In genomic region chr16:67430504-67431076, GRCh38 we compare ENCODE assay signal across 1 cellular context.
TF ChIP-seq lines count a peak whose summit lies in the region.

No MANE protein-coding gene starts in this region.

TF ChIP-seq in HepG2, 621 proteins besides CTCF, POLR2A, EP300 and RAD21 (continued from another document and continues in another):
- TF ChIP-seq FOSL2 (CRISPR knock-in tag; IDR thresholded peaks at IDR 0.05) (no peak), FOSL1 (CRISPR knock-in tag; IDR thresholded peaks at IDR 0.05; ENCODE audit: borderline replicate concordance) (no peak), ZNF484 (CRISPR knock-in tag; IDR thresholded peaks at IDR 0.05; ENCODE audit: borderline replicate concordance, low read depth) (peak; percentile 61; the same call in 1 of the 2 replicates), AGO2 (optimal IDR thresholded peaks at IDR 0.05; ENCODE audit: low read depth, low read length) (peak; percentile 62), ZNF784 (CRISPR knock-in tag; IDR thresholded peaks at IDR 0.05; ENCODE audit: borderline replicate concordance) (no peak), ZNF512B (CRISPR knock-in tag; IDR thresholded peaks at IDR 0.05; ENCODE audit: borderline replicate concordance) (no peak), BRD4 (CRISPR knock-in tag; IDR thresholded peaks at IDR 0.05) (0 out of 2 replicates have a peak, but pooled peaks have one; percentile 54), PAF1 (CRISPR knock-in tag; IDR thresholded peaks at IDR 0.05) (no peak), ZNF546 (CRISPR knock-in tag; conservative IDR thresholded peaks at IDR 0.05) (peak; percentile 98), SALL1 (CRISPR knock-in tag; IDR thresholded peaks at IDR 0.05) (peak; percentile 79), ZMYM4 (CRISPR knock-in tag; IDR thresholded peaks at IDR 0.05) (peak; percentile 27; the same call in 1 of the 2 replicates), NR2F6 (IDR thresholded peaks at IDR 0.05) (no peak), NR2F6 (CRISPR knock-in tag; IDR thresholded peaks at IDR 0.05) (peak; percentile 7; the same call in 1 of the 2 replicates), HOMEZ (CRISPR knock-in tag; IDR thresholded peaks at IDR 0.05; ENCODE audit: low read depth) (no peak), GZF1 (CRISPR knock-in tag; IDR thresholded peaks at IDR 0.05) (peak; percentile 24; the same call in 1 of the 2 replicates), ZFP36L1 (CRISPR knock-in tag; IDR thresholded peaks at IDR 0.05) (0 out of 2 replicates have a peak, but pooled peaks have one; percentile 44), SKIL (CRISPR knock-in tag; IDR thresholded peaks at IDR 0.05; ENCODE audit: borderline replicate concordance) (no peak), ZBTB20 (CRISPR knock-in tag; IDR thresholded peaks at IDR 0.05; ENCODE audit: borderline replicate concordance, low read depth) (no peak), ZNF225 (CRISPR knock-in tag; IDR thresholded peaks at IDR 0.05) (peak; percentile 94; the same call in 1 of the 2 replicates), SNAPC5 (CRISPR knock-in tag; IDR thresholded peaks at IDR 0.05; ENCODE audit: borderline replicate concordance) (no peak), PRMT3 (CRISPR knock-in tag; IDR thresholded peaks at IDR 0.05; ENCODE audit: borderline replicate concordance, low read depth) (no peak), ZNF607 (CRISPR knock-in tag; IDR thresholded peaks at IDR 0.05; ENCODE audit: borderline replicate concordance) (no peak; the same call in 1 of the 2 replicates), REPIN1 (CRISPR knock-in tag; IDR thresholded peaks at IDR 0.05; ENCODE audit: borderline replicate concordance, low read depth) (no peak; the same call in 1 of the 2 replicates), ZBTB8A (CRISPR knock-in tag; IDR thresholded peaks at IDR 0.05; ENCODE audit: borderline replicate concordance, low read depth) (peak; percentile 47; the same call in 1 of the 2 replicates), ZNF556 (CRISPR knock-in tag; IDR thresholded peaks at IDR 0.05; ENCODE audit: borderline replicate concordance) (peak; percentile 73), KLF6 (CRISPR knock-in tag; IDR thresholded peaks at IDR 0.05) (no peak; the same call in 1 of the 2 replicates), ZSCAN31 (CRISPR knock-in tag; IDR thresholded peaks at IDR 0.05; ENCODE audit: low read depth) (no peak), ZNF720 (CRISPR knock-in tag; IDR thresholded peaks at IDR 0.05) (no peak), TAF15 (IDR thresholded peaks at IDR 0.05; ENCODE audit: low read depth, low read length, poor library complexity, severe bottlenecking) (peak; percentile 77), ZFX (CRISPR knock-in tag; IDR thresholded peaks at IDR 0.05; ENCODE audit: low read depth) (peak; percentile 71), NFE2 (CRISPR knock-in tag; IDR thresholded peaks at IDR 0.05) (no peak), MTERF4 (CRISPR knock-in tag; IDR thresholded peaks at IDR 0.05) (peak; percentile 98), ZMYM3 (CRISPR knock-in tag; IDR thresholded peaks at IDR 0.05) (no peak), ZNF33A (CRISPR knock-in tag; IDR thresholded peaks at IDR 0.05; ENCODE audit: borderline replicate concordance) (no peak), ZNF251 (CRISPR knock-in tag; IDR thresholded peaks at IDR 0.05) (peak; percentile 95; the same call in 1 of the 2 replicates), NBN (conservative IDR thresholded peaks at IDR 0.05) (no peak), PHF8 (CRISPR knock-in tag; IDR thresholded peaks at IDR 0.05) (peak; percentile 50), SP5 (CRISPR knock-in tag; IDR thresholded peaks at IDR 0.05; ENCODE audit: borderline replicate concordance, low read depth) (no peak), PCBP1 (IDR thresholded peaks at IDR 0.05; ENCODE audit: borderline replicate concordance, low read depth, low read length) (no peak), CEBPG (CRISPR knock-in tag; IDR thresholded peaks at IDR 0.05) (no peak), MEIS1 (CRISPR knock-in tag; IDR thresholded peaks at IDR 0.05; ENCODE audit: borderline replicate concordance) (peak; percentile 79), DR1 (CRISPR knock-in tag; IDR thresholded peaks at IDR 0.05) (peak; percentile 24; the same call in 1 of the 2 replicates), TOE1 (CRISPR knock-in tag; IDR thresholded peaks at IDR 0.05) (no peak), ZMAT5 (CRISPR knock-in tag; IDR thresholded peaks at IDR 0.05; ENCODE audit: borderline replicate concordance, low read depth) (no peak; the same call in 1 of the 2 replicates), ZFYVE20 (CRISPR knock-in tag; IDR thresholded peaks at IDR 0.05; ENCODE audit: borderline replicate concordance, low read depth) (peak; percentile 85), MAF1 (CRISPR knock-in tag; IDR thresholded peaks at IDR 0.05; ENCODE audit: borderline replicate concordance) (peak; percentile 22; the same call in 1 of the 2 replicates), SKI (IDR thresholded peaks at IDR 0.05; ENCODE audit: partially characterized antibody) (peak; percentile 38), NPAS2 (CRISPR knock-in tag; IDR thresholded peaks at IDR 0.05; ENCODE audit: borderline replicate concordance) (no peak)
- TF ChIP-seq, protein P1, sequence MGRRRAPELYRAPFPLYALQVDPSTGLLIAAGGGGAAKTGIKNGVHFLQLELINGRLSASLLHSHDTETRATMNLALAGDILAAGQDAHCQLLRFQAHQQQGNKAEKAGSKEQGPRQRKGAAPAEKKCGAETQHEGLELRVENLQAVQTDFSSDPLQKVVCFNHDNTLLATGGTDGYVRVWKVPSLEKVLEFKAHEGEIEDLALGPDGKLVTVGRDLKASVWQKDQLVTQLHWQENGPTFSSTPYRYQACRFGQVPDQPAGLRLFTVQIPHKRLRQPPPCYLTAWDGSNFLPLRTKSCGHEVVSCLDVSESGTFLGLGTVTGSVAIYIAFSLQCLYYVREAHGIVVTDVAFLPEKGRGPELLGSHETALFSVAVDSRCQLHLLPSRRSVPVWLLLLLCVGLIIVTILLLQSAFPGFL (CRISPR knock-in tag; IDR thresholded peaks at IDR 0.05): 0 out of 2 replicates have a peak, but pooled peaks have one; percentile 32
- TF ChIP-seq, protein P2, sequence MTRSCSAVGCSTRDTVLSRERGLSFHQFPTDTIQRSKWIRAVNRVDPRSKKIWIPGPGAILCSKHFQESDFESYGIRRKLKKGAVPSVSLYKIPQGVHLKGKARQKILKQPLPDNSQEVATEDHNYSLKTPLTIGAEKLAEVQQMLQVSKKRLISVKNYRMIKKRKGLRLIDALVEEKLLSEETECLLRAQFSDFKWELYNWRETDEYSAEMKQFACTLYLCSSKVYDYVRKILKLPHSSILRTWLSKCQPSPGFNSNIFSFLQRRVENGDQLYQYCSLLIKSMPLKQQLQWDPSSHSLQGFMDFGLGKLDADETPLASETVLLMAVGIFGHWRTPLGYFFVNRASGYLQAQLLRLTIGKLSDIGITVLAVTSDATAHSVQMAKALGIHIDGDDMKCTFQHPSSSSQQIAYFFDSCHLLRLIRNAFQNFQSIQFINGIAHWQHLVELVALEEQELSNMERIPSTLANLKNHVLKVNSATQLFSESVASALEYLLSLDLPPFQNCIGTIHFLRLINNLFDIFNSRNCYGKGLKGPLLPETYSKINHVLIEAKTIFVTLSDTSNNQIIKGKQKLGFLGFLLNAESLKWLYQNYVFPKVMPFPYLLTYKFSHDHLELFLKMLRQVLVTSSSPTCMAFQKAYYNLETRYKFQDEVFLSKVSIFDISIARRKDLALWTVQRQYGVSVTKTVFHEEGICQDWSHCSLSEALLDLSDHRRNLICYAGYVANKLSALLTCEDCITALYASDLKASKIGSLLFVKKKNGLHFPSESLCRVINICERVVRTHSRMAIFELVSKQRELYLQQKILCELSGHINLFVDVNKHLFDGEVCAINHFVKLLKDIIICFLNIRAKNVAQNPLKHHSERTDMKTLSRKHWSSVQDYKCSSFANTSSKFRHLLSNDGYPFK (CRISPR knock-in tag; IDR thresholded peaks at IDR 0.05; ENCODE audit: borderline replicate concordance): peak; percentile 63; the same call in 1 of the 2 replicates
- TF ChIP-seq, protein P3, sequence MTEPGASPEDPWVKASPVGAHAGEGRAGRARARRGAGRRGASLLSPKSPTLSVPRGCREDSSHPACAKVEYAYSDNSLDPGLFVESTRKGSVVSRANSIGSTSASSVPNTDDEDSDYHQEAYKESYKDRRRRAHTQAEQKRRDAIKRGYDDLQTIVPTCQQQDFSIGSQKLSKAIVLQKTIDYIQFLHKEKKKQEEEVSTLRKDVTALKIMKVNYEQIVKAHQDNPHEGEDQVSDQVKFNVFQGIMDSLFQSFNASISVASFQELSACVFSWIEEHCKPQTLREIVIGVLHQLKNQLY (CRISPR knock-in tag; IDR thresholded peaks at IDR 0.05): no peak
- TF ChIP-seq, protein P4, sequence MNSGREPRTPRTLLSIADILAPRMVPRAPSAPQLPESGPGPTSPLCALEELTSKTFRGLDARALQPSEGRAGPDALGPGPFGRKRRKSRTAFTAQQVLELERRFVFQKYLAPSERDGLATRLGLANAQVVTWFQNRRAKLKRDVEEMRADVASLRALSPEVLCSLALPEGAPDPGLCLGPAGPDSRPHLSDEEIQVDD (CRISPR knock-in tag; IDR thresholded peaks at IDR 0.05; ENCODE audit: borderline replicate concordance): peak; percentile 49; the same call in 1 of the 2 replicates
